Comparison of ENCODE assay signal across 22 cellular contexts in genomic region chr5:153718713-153719112, GRCh38.
DNase-seq lines count a peak whose midpoint lies in the region; ATAC-seq, FAIRE-seq and TF ChIP-seq lines count a peak whose summit lies in the region.
"Had no signal": no experiment of that assay in that cellular context is flagged by ENCODE, and none has a peak within 500 bp of the region (broad histone marks: within the 10 kb centered on the region; RNA-seq: fewer than 3 reads in every experiment).

No MANE protein-coding gene starts in this region.

- ATAC-seq in IMR-90 (ENCODE audit: low read depth) (no peak), right cardiac atrium (peak; percentile 47 to 63)
- ATAC-seq: A549, HepG2, PC-3 had no signal

- no peak overlapping the region for H2AK5ac ChIP-seq in IMR-90 (ENCODE audit: low read depth, low read length)

- H3K9me3 Mint-ChIP-seq in astrocyte (ENCODE audit: unreplicated experiment), result peaks cover 10% of the 10 kb centered on the region
- peaks cover 4% of the 10 kb centered on the region for H3K9me3 Mint-ChIP-seq in activated CD4-positive, alpha-beta T cell treated with anti-CD3 and anti-CD28 coated beads, Interleukin-2, amount 10 ng/mL, durations not matched to agents 7 days and 5 days
- H3K9me3 Mint-ChIP-seq: HFFc6 had no signal

- H3K9me3 ChIP-seq in IMR-90 (ENCODE audit: control insufficient read depth, insufficient read depth, low read length) (no peaks in the 10 kb centered on the region), astrocyte (ENCODE audit: insufficient read depth, low read depth, low read length) (no peaks in the 10 kb centered on the region), right cardiac atrium (ENCODE audit: control insufficient read depth, low read length) (no peaks in the 10 kb centered on the region)
- H3K9me3 ChIP-seq: A549 had no signal

- no peak overlapping the region for H3K14ac ChIP-seq in IMR-90 (replicated peaks; ENCODE audit: low read depth, low read length)

- no peak overlapping the region for H3K23ac ChIP-seq in IMR-90 (ENCODE audit: low read depth, low read length)

- H3K18ac ChIP-seq in IMR-90 (ENCODE audit: low read depth, low read length), result no peak overlapping the region

- WGBS in IMR-90 (ENCODE audit: extremely low coverage in 2 of 2, insufficient read length in 1 of 2), 2 experiments, result no CpG with 5 or more reads among the region's 1 CpG
- 64% methylated on average over 1 of the region's 1 CpG for WGBS in right cardiac atrium

- H3K36me3 Mint-ChIP-seq in astrocyte (ENCODE audit: low read depth, unreplicated experiment), result peaks cover 2% of the 10 kb centered on the region
- no peaks in the 10 kb centered on the region for H3K36me3 Mint-ChIP-seq in activated CD4-positive, alpha-beta T cell treated with anti-CD3 and anti-CD28 coated beads, Interleukin-2, amount 10 ng/mL, durations not matched to agents 7 days and 5 days (ENCODE audit: low read depth)

- no peak for TF ChIP-seq RAD21 in IMR-90 (IDR thresholded peaks at IDR 0.05; ENCODE audit: low read length)

- dilution Hi-C loops in IMR-90 (cut with HindIII; ENCODE audit: low sequenced_read_pairs, unreplicated experiment), result no loop called here

- H3K27ac ChIP-seq in IMR-90 (ENCODE audit: insufficient read depth, low read length), result no peak overlapping the region
- no peak overlapping the region for H3K27ac ChIP-seq in astrocyte (ENCODE audit: low read depth, low read length)
- peak overlapping the region; percentile 16 for H3K27ac ChIP-seq in right cardiac atrium (ENCODE audit: low read length)
- H3K27ac ChIP-seq: A549, KMS-11, SK-N-MC had no signal

- no peaks in the 10 kb centered on the region for H3K79me2 ChIP-seq in astrocyte (ENCODE audit: insufficient read depth, low read length)

- no peak overlapping the region for H2BK15ac ChIP-seq in IMR-90 (ENCODE audit: low read depth, low read length)

- no peak overlapping the region for H4K8ac ChIP-seq in IMR-90 (ENCODE audit: low read depth in 2 of 2, low read length in 2 of 2)

- no peak for FAIRE-seq in astrocyte (lab: Jason Lieb, UNC)
- FAIRE-seq: A549, GM12892, GM19239, HepG2 had no signal

- no peak overlapping the region for H3K4me2 ChIP-seq in IMR-90 (ENCODE audit: low read depth, low read length)
- no peak overlapping the region for H3K4me2 ChIP-seq in astrocyte (ENCODE audit: low read length)
- H3K4me2 ChIP-seq: A549, KMS-11 had no signal

- POLR2A ChIA-PET in IMR-90 (lab: Charles Lee; ENCODE audit: unreplicated experiment), result no interaction called here
- POLR2A ChIA-PET in activated CD4-positive, alpha-beta T cell treated with anti-CD3 and anti-CD28 coated beads, Interleukin-2, amount 10 ng/mL, durations not matched to agents 7 days and 5 days (lab: Charles Lee), result no interaction called here

- DNase-seq in AG10803 (ENCODE audit: low read depth) (peak; percentile 21), IMR-90 (no peak), astrocyte (ENCODE audit: low read depth) (peak; percentile 48), right cardiac atrium (peak in 1 of 3 donors; percentile 40), NCI-H748 (lab: John Stamatoyannopoulos, UW; ENCODE audit: unreplicated experiment) (no peak), DMS 273 treated with DMSO at 0.1 percent for 48 hours (lab: John Stamatoyannopoulos, UW) (no peak)
- no peak for DNase-seq in activated CD4-positive, alpha-beta T cell treated with anti-CD3 and anti-CD28 coated beads, Interleukin-2, amount 10 ng/mL, durations not matched to agents 7 days and 5 days
- DNase-seq: C1 segment of cervical spinal cord, GF-D8, HFFc6, NCI-H1048, NCI-H1436 treated with DMSO at 0.1 percent for 48 hours, NCI-H2081 treated with DMSO at 0.1 percent for 48 hours, NCI-H226, NCI-H524 treated with DMSO at 0.1 percent for 48 hours, PC-3 had no signal

- H3K4ac ChIP-seq in IMR-90 (ENCODE audit: low read depth, low read length), result no peak overlapping the region

- H3K27ac Mint-ChIP-seq in astrocyte (ENCODE audit: unreplicated experiment), result no peak overlapping the region
- H3K27ac Mint-ChIP-seq in activated CD4-positive, alpha-beta T cell treated with anti-CD3 and anti-CD28 coated beads, Interleukin-2, amount 10 ng/mL, durations not matched to agents 7 days and 5 days, result no peak overlapping the region
- H3K27ac Mint-ChIP-seq: HFFc6 had no signal

- H3K4me1 ChIP-seq in IMR-90 (ENCODE audit: control insufficient read depth, insufficient read depth, low read length), result no peaks in the 10 kb centered on the region
- H3K4me1 ChIP-seq in astrocyte (ENCODE audit: insufficient read depth, low read length), result no peaks in the 10 kb centered on the region
- no peaks in the 10 kb centered on the region for H3K4me1 ChIP-seq in right cardiac atrium (ENCODE audit: control insufficient read depth, insufficient read depth, low read length)
- H3K4me1 ChIP-seq: A549 had no signal

- H3K79me1 ChIP-seq in IMR-90 (ENCODE audit: low read depth in 1 of 2, low read length in 2 of 2), result no peaks in the 10 kb centered on the region

- no peaks in the 10 kb centered on the region for H3K9me1 ChIP-seq in IMR-90 (ENCODE audit: insufficient read depth, low read length)

- peak overlapping the region; percentile 74 for H2AK9ac ChIP-seq in IMR-90 (replicated peaks; ENCODE audit: low read depth, low read length, poor library complexity)

- H4K20me1 ChIP-seq in IMR-90 (ENCODE audit: insufficient read depth, low read length), result no peaks in the 10 kb centered on the region
- H4K20me1 ChIP-seq in astrocyte (ENCODE audit: insufficient read depth, low read length), result no peaks in the 10 kb centered on the region

- no peak overlapping the region for H4K5ac ChIP-seq in IMR-90 (ENCODE audit: low read depth, low read length)

- no peak overlapping the region for H2BK120ac ChIP-seq in IMR-90 (ENCODE audit: low read depth, low read length)

- H2BK5ac ChIP-seq in IMR-90 (ENCODE audit: low read depth, low read length, poor library complexity, severe bottlenecking), result no peak overlapping the region

- H3K4me1 Mint-ChIP-seq in astrocyte (ENCODE audit: low read depth, unreplicated experiment), result peaks cover 5% of the 10 kb centered on the region
- no peaks in the 10 kb centered on the region for H3K4me1 Mint-ChIP-seq in activated CD4-positive, alpha-beta T cell treated with anti-CD3 and anti-CD28 coated beads, Interleukin-2, amount 10 ng/mL, durations not matched to agents 7 days and 5 days

- no peaks in the 10 kb centered on the region for H3K36me3 ChIP-seq in IMR-90 (ENCODE audit: control insufficient read depth, insufficient read depth, low read length)
- no peaks in the 10 kb centered on the region for H3K36me3 ChIP-seq in astrocyte (ENCODE audit: insufficient read depth, low read length)

- TF ChIP-seq CTCF in AG10803 (conservative IDR thresholded peaks at IDR 0.05; ENCODE audit: low read length), result no peak
- no peak for TF ChIP-seq CTCF in IMR-90 (conservative IDR thresholded peaks at IDR 0.05; ENCODE audit: low read depth, low read length)
- no peak for TF ChIP-seq CTCF in astrocyte (IDR thresholded peaks at IDR 0.05; ENCODE audit: insufficient read depth, low read depth, low read length)

- no peak overlapping the region for H4K91ac ChIP-seq in IMR-90 (ENCODE audit: insufficient read depth, low read depth, low read length)

- H3K4me3 ChIP-seq in AG10803 (ENCODE audit: low read length) (no peak overlapping the region), IMR-90 (ENCODE audit: insufficient read depth, low read depth, low read length) (no peak overlapping the region), astrocyte (ENCODE audit: insufficient read depth, low read depth, low read length) (no peak overlapping the region), right cardiac atrium (ENCODE audit: low read length) (no peak overlapping the region)
- H3K4me3 ChIP-seq: A549, SK-N-MC had no signal

- no peaks in the 10 kb centered on the region for H3K27me3 Mint-ChIP-seq in astrocyte (ENCODE audit: low read depth, unreplicated experiment)
- H3K27me3 Mint-ChIP-seq in activated CD4-positive, alpha-beta T cell treated with anti-CD3 and anti-CD28 coated beads, Interleukin-2, amount 10 ng/mL, durations not matched to agents 7 days and 5 days, result no peaks in the 10 kb centered on the region

- H3K56ac ChIP-seq in IMR-90 (ENCODE audit: extremely low read depth, insufficient read depth, low read length), result no peak overlapping the region

- no peak overlapping the region for H2AFZ ChIP-seq in IMR-90 (replicated peaks; ENCODE audit: low read length, poor library complexity)
- H2AFZ ChIP-seq in astrocyte (ENCODE audit: low read depth, low read length), result no peak overlapping the region

- CTCF ChIA-PET in IMR-90 (lab: Yijun Ruan, JAX), result no interaction called here
- CTCF ChIA-PET in activated CD4-positive, alpha-beta T cell treated with anti-CD3 and anti-CD28 coated beads, Interleukin-2, amount 10 ng/mL, durations not matched to agents 7 days and 5 days (lab: Charles Lee), result no interaction called here

- H3K9ac ChIP-seq in IMR-90 (ENCODE audit: low read depth, low read length) (no peak overlapping the region), astrocyte (ENCODE audit: low read length) (no peak overlapping the region)
- H3K9ac ChIP-seq: KMS-11 had no signal

- BruUV-seq in IMR-90 (replicated peaks; lab: Mats Ljungman, UMichigan), result no TSS peak

- in situ Hi-C loops in IMR-90 (cut with MboI; ENCODE audit: low sequenced_read_pairs), result no loop called here

- no peak overlapping the region for H3K4me3 Mint-ChIP-seq in astrocyte (ENCODE audit: unreplicated experiment)
- no peak overlapping the region for H3K4me3 Mint-ChIP-seq in activated CD4-positive, alpha-beta T cell treated with anti-CD3 and anti-CD28 coated beads, Interleukin-2, amount 10 ng/mL, durations not matched to agents 7 days and 5 days
- H3K4me3 Mint-ChIP-seq: HFFc6 had no signal

- intact Hi-C loops in IMR-90 (cut with micrococcal nuclease) (loop anchor here (10.0 kb wide), 1 partner anchor 246 kb away; no protein-coding TSS in a partner anchor), right cardiac atrium (cut with DNase I) (loop anchor here in 2 of 4 donors (10.0 kb wide), 2 partner anchors 224 to 234 kb away; partner anchors contain the start of gene GRIA1 (in 1 of the 2))

- no peak overlapping the region for H2BK20ac ChIP-seq in IMR-90 (ENCODE audit: low read depth, low read length)

- H3K27me3 ChIP-seq in IMR-90 (ENCODE audit: control insufficient read depth, insufficient read depth, low read length) (no peaks in the 10 kb centered on the region), astrocyte (ENCODE audit: insufficient read depth, low read length) (no peaks in the 10 kb centered on the region), right cardiac atrium (ENCODE audit: control insufficient read depth, insufficient read depth) (no peaks in the 10 kb centered on the region)

- no peak for TF ChIP-seq POLR2A in IMR-90 (IDR thresholded peaks at IDR 0.05; ENCODE audit: low read depth, low read length)

TF ChIP-seq in IMR-90, 13 proteins besides CTCF, POLR2A, EP300 and RAD21:
- no peak for TF ChIP-seq CEBPB (IDR thresholded peaks at IDR 0.05; ENCODE audit: low read depth, low read length)
- TF ChIP-seq FOS (IDR thresholded peaks at IDR 0.05; ENCODE audit: low read depth, low read length), result no peak
- no peak for TF ChIP-seq NFE2L2 (IDR thresholded peaks at IDR 0.05; ENCODE audit: low read depth, low read length)

Comparison
In these comparisons a context has a peak if more than half of its experiments do, and no peak if none do; other contexts are left out.
1. DNase-seq: peak in AG10803 (single experiment) and astrocyte (single experiment); none in IMR-90 (single experiment), NCI-H748 (single experiment), activated CD4-positive, alpha-beta T cell treated with anti-CD3 and anti-CD28 coated beads, Interleukin-2, amount 10 ng/mL, durations not matched to agents 7 days and 5 days (single experiment) and DMS 273 treated with DMSO at 0.1 percent for 48 hours (single experiment).